ENCODE assay signal across 1 cellular context in genomic region chr14:81129242-81129641, GRCh38.
TF ChIP-seq lines count a peak whose summit lies in the region.

No MANE protein-coding gene starts in this region.

TF ChIP-seq in HEK293, 187 proteins besides CTCF, POLR2A, EP300 and RAD21 (continued from another document):
- TF ChIP-seq ZNF26 (tag by site-specific recombination; IDR thresholded peaks at IDR 0.05), result no peak
